In the genomic region with DNA sequence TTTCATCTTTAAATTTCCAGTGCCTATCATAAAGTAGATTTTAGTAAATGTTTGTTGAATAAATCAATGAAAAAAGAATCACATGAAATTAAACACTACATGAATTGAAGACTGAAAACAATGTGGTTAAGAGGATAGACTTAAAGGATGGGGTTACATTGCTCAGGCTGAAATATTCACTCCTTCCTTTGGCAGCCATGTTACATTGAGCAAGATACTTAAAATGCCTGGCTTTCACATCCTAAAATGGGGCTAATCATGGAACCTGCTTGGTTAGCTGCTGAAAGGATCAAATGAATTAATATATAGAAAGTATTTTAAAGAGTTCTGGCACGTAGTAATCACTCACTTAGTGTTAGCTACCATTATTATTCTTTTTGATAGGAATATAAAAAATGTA, we compare ENCODE assay signal across 8 cellular contexts.
"Had no signal": no experiment of that assay in that cellular context is flagged by ENCODE, and none has a peak within 500 bp of the region (broad histone marks: within the 10 kb centered on the region; RNA-seq: fewer than 3 reads in every experiment).

No MANE protein-coding gene starts in this region.

- H3K4me3 Mint-ChIP-seq: HFFc6 had no signal

- H3K9me3 Mint-ChIP-seq: HFFc6 had no signal

- H3K4me3 ChIP-seq: GM23248, HAP-1, K562 had no signal

- H3K27ac Mint-ChIP-seq: HFFc6 had no signal

- H3K9me3 ChIP-seq: HAP-1 had no signal

- H3K36me3 ChIP-seq: HAP-1 had no signal

- ATAC-seq: HCT116, K562 had no signal

- DNase-seq: GM23248, GOT3, H7, HFFc6, IMR-90 had no signal
